In genomic region chr7:2707481-2707880, GRCh38 we compare ENCODE assay signal across 17 cellular contexts. TPM values are rescaled to one million over a fixed set of nuclear protein-coding genes. Genes with fewer than 3 reads are reported as not detected.
DNase-seq lines count a peak whose midpoint lies in the region; TF ChIP-seq lines count a peak whose summit lies in the region.
"Had no signal": no experiment of that assay in that cellular context is flagged by ENCODE, and none has a peak within 500 bp of the region (broad histone marks: within the 10 kb centered on the region; RNA-seq: fewer than 3 reads in every experiment).

No MANE protein-coding gene starts in this region.

- H3K36me3 ChIP-seq in BLaER1 (no peaks in the 10 kb centered on the region), trophoblast cell (ENCODE audit: control insufficient read depth in 1 of 2, insufficient read depth in 2 of 2, low read length in 2 of 2) (peaks cover 28 to 31% of the 10 kb centered on the region in 2 experiments)

- H3K4ac ChIP-seq in trophoblast cell (ENCODE audit: low read depth, low read length): no peak overlapping the region

- no peaks in the 10 kb centered on the region for H3K79me2 ChIP-seq in trophoblast cell (ENCODE audit: control insufficient read depth, insufficient read depth, low read length, poor library complexity)

- H3K27ac Mint-ChIP-seq in activated naive CD4-positive, alpha-beta T cell treated with anti-CD3 and anti-CD28 coated beads for 36 hours: no peak overlapping the region

- peaks cover 19% of the 10 kb centered on the region for H3K4me1 Mint-ChIP-seq in activated naive CD4-positive, alpha-beta T cell treated with anti-CD3 and anti-CD28 coated beads for 36 hours (ENCODE audit: low read depth)

- H4K91ac ChIP-seq in trophoblast cell (ENCODE audit: low read depth, low read length): no peak overlapping the region

- no peak overlapping the region for H3K23ac ChIP-seq in trophoblast cell (ENCODE audit: low read length)

- no peak overlapping the region for H3K4me3 Mint-ChIP-seq in activated naive CD4-positive, alpha-beta T cell treated with anti-CD3 and anti-CD28 coated beads for 36 hours
- H3K4me3 Mint-ChIP-seq: CD14-positive monocyte had no signal

- POLR2A ChIA-PET in HEK293T (lab: Yijun Ruan, JAX): no interaction called here

- H2AK5ac ChIP-seq in trophoblast cell (ENCODE audit: low read length): no peak overlapping the region

- H2BK120ac ChIP-seq in trophoblast cell (ENCODE audit: insufficient read depth, low read length, poor library complexity): no peak overlapping the region

- H3K4me1 ChIP-seq in BLaER1 (peaks cover 85% of the 10 kb centered on the region), trophoblast cell (ENCODE audit: control insufficient read depth in 1 of 2, insufficient read depth in 2 of 2, low read length in 2 of 2) (peaks cover 15 to 16% of the 10 kb centered on the region in 2 experiments)

- peaks cover 11% of the 10 kb centered on the region for H3K79me1 ChIP-seq in trophoblast cell (ENCODE audit: low read length)

- no peak overlapping the region for H2AFZ ChIP-seq in trophoblast cell (ENCODE audit: insufficient read depth, low read length, poor library complexity)

- peak overlapping the region; percentile 60 for H3K4me2 ChIP-seq in BLaER1
- no peak overlapping the region for H3K4me2 ChIP-seq in trophoblast cell (ENCODE audit: low read length)

- no peaks in the 10 kb centered on the region for H4K20me1 ChIP-seq in BLaER1

- H3K14ac ChIP-seq in trophoblast cell (ENCODE audit: low read length): no peak overlapping the region

- no peak for DNase-seq in HEK293T (ENCODE audit: extremely low spot score)
- peak; percentile 15 for DNase-seq in amniotic epithelial cell (ENCODE audit: low read depth)
- peak; percentile 95 for DNase-seq in trophoblast cell
- no peak for DNase-seq in activated naive CD4-positive, alpha-beta T cell treated with anti-CD3 and anti-CD28 coated beads for 36 hours
- DNase-seq in amniotic stem cell (lab: John Stamatoyannopoulos, UW): no peak
- no peak for DNase-seq in effector CD4-positive, alpha-beta T cell
- DNase-seq: AML-193; DMS53; GDM1; NCI-H187 treated with DMSO at 0.1 percent for 48 hours; NK-92 treated with Interleukin-12 subunit alpha and Interleukin-12 subunit beta, amount 100 ng/mL, for 24 hours; SIG-M5 had no signal

- no peak overlapping the region for H3K4me3 ChIP-seq in BLaER1
- no peak overlapping the region for H3K4me3 ChIP-seq in trophoblast cell (ENCODE audit: low read depth, low read length)

- H3K36me3 Mint-ChIP-seq in activated naive CD4-positive, alpha-beta T cell treated with anti-CD3 and anti-CD28 coated beads for 36 hours (ENCODE audit: low read depth): no peaks in the 10 kb centered on the region

- H3K9me3 Mint-ChIP-seq in activated naive CD4-positive, alpha-beta T cell treated with anti-CD3 and anti-CD28 coated beads for 36 hours: peaks cover 2% of the 10 kb centered on the region

- H3K18ac ChIP-seq in trophoblast cell (ENCODE audit: low read length): no peak overlapping the region

- CTCF ChIA-PET in HEK293T (lab: Yijun Ruan, JAX): interaction anchor here (0.8 to 1.6 kb wide), 3 partner anchors 27 to 88 kb away, joined by 3 to 7 read pairs (median 4); no protein-coding TSS in a partner anchor
- CTCF ChIA-PET in activated naive CD4-positive, alpha-beta T cell treated with anti-CD3 and anti-CD28 coated beads for 36 hours (lab: Charles Lee): interaction anchor here (0.6 to 1.3 kb wide), 3 partner anchors 36 to 256 kb away, joined by 4 to 5 read pairs (median 4); no protein-coding TSS in a partner anchor

- no peak overlapping the region for H4K8ac ChIP-seq in trophoblast cell (ENCODE audit: low read depth, low read length)

- H3K27me3 ChIP-seq in BLaER1 (no peaks in the 10 kb centered on the region), trophoblast cell (ENCODE audit: insufficient read depth, low read length) (no peaks in the 10 kb centered on the region)

- no peak overlapping the region for H2BK5ac ChIP-seq in trophoblast cell (ENCODE audit: low read depth, low read length, poor library complexity)

- no peak overlapping the region for H2BK12ac ChIP-seq in trophoblast cell (ENCODE audit: low read length)

- H4K12ac ChIP-seq in trophoblast cell (ENCODE audit: low read depth, low read length): no peak overlapping the region

- H3K9me3 ChIP-seq in BLaER1 (no peaks in the 10 kb centered on the region; the same call in 1 of the 2 replicates), trophoblast cell (ENCODE audit: insufficient read depth, low read depth, low read length) (no peaks in the 10 kb centered on the region)

- H3K27ac ChIP-seq in BLaER1: no peak overlapping the region; the same call in 1 of the 2 replicates
- H3K27ac ChIP-seq in trophoblast cell (ENCODE audit: low read depth, low read length): no peak overlapping the region

- H3K27me3 Mint-ChIP-seq in activated naive CD4-positive, alpha-beta T cell treated with anti-CD3 and anti-CD28 coated beads for 36 hours (ENCODE audit: low read depth): no peaks in the 10 kb centered on the region

- intact Hi-C loops in activated naive CD4-positive, alpha-beta T cell treated with anti-CD3 and anti-CD28 coated beads for 36 hours (cut with micrococcal nuclease): no loop called here

- no CpG with 5 or more reads among the region's 8 CpGs for WGBS in trophoblast cell (ENCODE audit: extremely low coverage, insufficient coverage, insufficient read length)

- H3K9ac ChIP-seq in BLaER1 (no peak overlapping the region), trophoblast cell (ENCODE audit: low read length) (no peak overlapping the region)

TF ChIP-seq in HEK293T, 16 proteins besides CTCF, POLR2A, EP300 and RAD21:
- 0 out of 2 replicates have a peak, but pooled peaks have one; percentile 26 for TF ChIP-seq ZNF384 (IDR thresholded peaks at IDR 0.05)
- no peak for TF ChIP-seq FOXM1 (IDR thresholded peaks at IDR 0.05; ENCODE audit: borderline replicate concordance)

RNA-seq across cellular contexts. Expression of gene AMZ1, which starts 19.5 kb away (rescaled TPM):
- 0.41 and 0.64 TPM in 2 replicates for polyA plus RNA-seq in trophoblast cell (2013)
- under 1 TPM; 0.36 to 0.47 TPM for total RNA-seq in activated naive CD4-positive, alpha-beta T cell treated with anti-CD3 and anti-CD28 coated beads for 36 hours
- total RNA-seq: H4, MCF 10A, NCI-H460 had no signal

Comparison
In these comparisons a context has a peak if more than half of its experiments do, and no peak if none do; other contexts are left out.
1. DNase-seq: peak in amniotic epithelial cell (single experiment) and trophoblast cell (2 of 2); none in HEK293T (single experiment), activated naive CD4-positive, alpha-beta T cell treated with anti-CD3 and anti-CD28 coated beads for 36 hours (single experiment), amniotic stem cell (single experiment) and effector CD4-positive, alpha-beta T cell (single experiment).